19 cellular contexts compared by ENCODE assay signal in the genomic region with DNA sequence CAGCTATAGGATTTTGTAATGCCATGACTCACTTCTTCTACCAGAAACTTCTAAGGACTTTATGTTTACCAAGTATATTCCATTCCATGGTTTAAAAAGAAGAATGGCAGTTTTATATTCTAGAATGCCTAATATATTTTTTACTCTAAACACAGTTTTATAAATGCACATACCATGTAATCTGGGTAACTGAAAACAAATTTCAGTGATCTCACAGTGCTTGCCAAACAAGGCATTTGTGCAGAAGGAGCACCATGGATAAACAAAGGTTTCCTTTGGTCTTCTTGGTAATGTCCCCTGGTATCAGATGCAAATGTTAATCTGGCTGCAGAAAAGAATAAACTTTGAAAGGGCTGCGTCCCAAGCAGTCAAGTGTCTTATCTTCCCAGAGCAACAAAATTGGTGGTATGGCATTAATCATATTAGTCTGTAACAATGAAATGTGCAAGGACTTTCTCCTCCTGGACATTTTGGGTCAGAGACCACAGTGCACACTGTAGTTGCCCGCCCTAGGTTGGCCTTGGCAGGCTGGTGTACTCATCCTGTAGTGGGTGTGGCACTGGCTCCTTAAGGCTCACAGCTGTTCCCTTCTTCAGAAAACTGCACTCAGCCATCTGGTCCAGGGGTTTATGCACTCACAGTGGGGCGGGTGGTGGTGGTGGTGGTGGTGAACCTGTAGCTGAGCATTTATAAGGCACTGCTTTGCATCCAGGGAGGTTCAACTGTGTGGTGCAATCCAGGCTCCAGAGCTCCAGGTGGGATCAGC. TPM values are rescaled to one million over a fixed set of nuclear protein-coding genes. Genes with fewer than 3 reads are reported as not detected.
"Had no signal": no experiment of that assay in that cellular context is flagged by ENCODE, and none has a peak within 500 bp of the region (broad histone marks: within the 10 kb centered on the region; RNA-seq: fewer than 3 reads in every experiment).

No MANE protein-coding gene starts in this region.

- H3K27me3 ChIP-seq: adrenal gland, cardiac muscle cell, dorsolateral prefrontal cortex, right lobe of liver had no signal

- H3K36me3 ChIP-seq: adrenal gland, cardiac muscle cell, right lobe of liver had no signal

- H3K4me1 ChIP-seq: adrenal gland, right lobe of liver had no signal

- DNase-seq: activated CD4-positive, alpha-beta T cell treated with anti-CD3 and anti-CD28 coated beads for 1 hour; activated CD4-positive, alpha-beta T cell treated with anti-CD3 and anti-CD28 coated beads, Interleukin-2, amount 50 U/mL, for 48 hours; activated T-cell treated with anti-CD3 and anti-CD28 coated beads, Interleukin-2, amount 50 U/mL, for 1 hour; adrenal gland; dorsolateral prefrontal cortex; endodermal cell; erythroblast; hippocampal formation; left ventricle myocardium superior; nephron progenitor cell; occipital lobe; right lobe of liver; stimulated activated CD4-positive, alpha-beta T cell treated with anti-CD3 and anti-CD28 coated beads, Interleukin-12 subunit alpha, Interleukin-12 subunit beta, amount 100 ng/mL, for 4 hours; T-helper 9 cell had no signal

- H3K27ac ChIP-seq: adrenal gland, cardiac muscle cell, dorsolateral prefrontal cortex, right lobe of liver had no signal

- FAIRE-seq: urothelium cell line had no signal

- H3K4me3 ChIP-seq: adrenal gland, cardiac muscle cell, dorsolateral prefrontal cortex, right lobe of liver had no signal

- H3K9me3 ChIP-seq: adrenal gland, right lobe of liver had no signal

- ATAC-seq: left ventricle myocardium superior; right lobe of liver; stimulated activated effector memory CD8-positive, alpha-beta T cell treated with anti-CD3 and anti-CD28 coated beads, Interleukin-12 subunit alpha, Interleukin-12 subunit beta, amount 100 ng/mL, for 72 hours had no signal

RNA-seq across cellular contexts. Expression of gene LAMB4, which starts 56.7 kb away (rescaled TPM):
- total RNA-seq: activated T-helper 2 cell treated with anti-CD3 and anti-CD28 coated beads, Interferon-gamma antibody, Interleukin-2, Interleukin-4, amounts not matched to agents 10 μg/mL and 5 μg/mL and 100 μg/mL, durations not matched to agents 14 hours and 24 hours and 36 hours; cardiac muscle cell; endodermal cell; kidney epithelial cell; right lobe of liver had no signal
- polyA plus RNA-seq: cardiac muscle cell had no signal
